24 cellular contexts compared by ENCODE assay signal in the genomic region with DNA sequence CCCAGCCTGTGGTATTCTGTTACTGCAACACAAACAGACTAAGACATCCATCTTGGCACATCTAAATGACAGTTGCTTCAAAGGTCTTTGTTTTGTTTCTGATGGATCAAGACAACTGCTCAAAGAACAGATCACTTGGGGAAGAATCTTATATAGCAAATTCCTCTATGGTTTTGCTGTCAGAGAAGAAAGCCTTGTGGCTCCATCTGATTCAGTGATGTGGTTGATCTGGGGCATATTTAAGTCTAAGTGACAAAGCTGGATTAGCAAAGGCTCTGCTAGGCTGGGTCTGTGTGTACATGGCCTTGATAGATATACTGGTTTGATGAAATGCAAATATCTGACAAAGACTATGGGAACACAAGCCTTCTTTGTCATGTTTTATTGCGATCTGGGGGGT.
"Had no signal": no experiment of that assay in that cellular context is flagged by ENCODE, and none has a peak within 500 bp of the region (broad histone marks: within the 10 kb centered on the region; RNA-seq: fewer than 3 reads in every experiment).

No MANE protein-coding gene starts in this region.

- H3K36me3 Mint-ChIP-seq: activated naive CD8-positive, alpha-beta T cell treated with anti-CD3 and anti-CD28 coated beads, Interleukin-2, amount 10 ng/mL, durations not matched to agents 7 days and 5 days; brain had no signal

- H3K4me3 Mint-ChIP-seq: activated B cell treated with CpG ODN at 0.5 μM for 24 hours; activated CD4-positive, alpha-beta T cell treated with anti-CD3 and anti-CD28 coated beads, Interleukin-2, amount 10 ng/mL, durations not matched to agents 24 days and 14 days; activated naive CD4-positive, alpha-beta T cell treated with anti-CD3 and anti-CD28 coated beads for 36 hours; activated naive CD8-positive, alpha-beta T cell treated with anti-CD3 and anti-CD28 coated beads, Interleukin-2, amount 10 ng/mL, durations not matched to agents 7 days and 5 days; activated T-cell treated with anti-CD3 and anti-CD28 coated beads, Interleukin-2, amount 50 U/mL, for 4 hours; brain; central memory CD8-positive, alpha-beta T cell; T-helper 1 cell treated with Interleukin-12 subunit alpha and Interleukin-12 subunit beta and Interleukin-4 antibody, amounts not matched to agents 30 μg/mL and 1 μg/mL, for 36 hours had no signal

- H3K9me3 Mint-ChIP-seq: T-helper 1 cell treated with Interleukin-12 subunit alpha and Interleukin-12 subunit beta and Interleukin-4 antibody, amounts not matched to agents 30 μg/mL and 1 μg/mL, for 36 hours had no signal

- DNase-seq: activated B cell treated with CpG ODN at 0.5 μM for 24 hours; activated CD4-positive, alpha-beta T cell treated with anti-CD3 and anti-CD28 coated beads for 1 hour; activated CD4-positive, alpha-beta T cell treated with anti-CD3 and anti-CD28 coated beads, Interleukin-2, amount 10 ng/mL, durations not matched to agents 24 days and 14 days; activated CD4-positive, alpha-beta T cell treated with anti-CD3 and anti-CD28 coated beads, Interleukin-2, amount 50 U/mL, for 48 hours; activated effector memory CD4-positive, alpha-beta T cell treated with anti-CD3 and anti-CD28 coated beads, Interleukin-2, amount 50 U/mL, for 16 hours; activated naive CD4-positive, alpha-beta T cell treated with anti-CD3 and anti-CD28 coated beads for 36 hours; activated naive CD8-positive, alpha-beta T cell treated with anti-CD3 and anti-CD28 coated beads, Interleukin-2, amount 10 ng/mL, durations not matched to agents 7 days and 5 days; activated T-cell treated with anti-CD3 and anti-CD28 coated beads, Interleukin-2, amount 50 U/mL, for 4 hours; adrenal gland; MM.1S; NCI-H146; NCI-H187 treated with DMSO at 0.1 percent for 48 hours; NCI-H2171; NCI-H2227 treated with DMSO at 0.1 percent for 48 hours; NCI-H526; NCI-H774; Right ventricle myocardium superior had no signal

- H3K27me3 Mint-ChIP-seq: activated B cell treated with CpG ODN at 0.5 μM for 24 hours, brain had no signal

- H3K27ac Mint-ChIP-seq: activated B cell treated with CpG ODN at 0.5 μM for 24 hours; activated CD4-positive, alpha-beta T cell treated with anti-CD3 and anti-CD28 coated beads, Interleukin-2, amount 10 ng/mL, durations not matched to agents 24 days and 14 days; activated naive CD4-positive, alpha-beta T cell treated with anti-CD3 and anti-CD28 coated beads for 36 hours; activated naive CD8-positive, alpha-beta T cell treated with anti-CD3 and anti-CD28 coated beads, Interleukin-2, amount 10 ng/mL, durations not matched to agents 7 days and 5 days; T-helper 1 cell treated with Interleukin-12 subunit alpha and Interleukin-12 subunit beta and Interleukin-4 antibody, amounts not matched to agents 30 μg/mL and 1 μg/mL, for 36 hours had no signal

- ATAC-seq: activated T-cell treated with anti-CD3 and anti-CD28 coated beads, Interleukin-2, amount 50 U/mL, for 4 hours; SK-N-SH treated with all-trans-retinoic acid at 6 μM for 48 hours had no signal

- H3K27me3 ChIP-seq: adrenal gland, Peyer's patch, SJSA1 had no signal

- H3K36me3 ChIP-seq: adrenal gland, Peyer's patch, SJSA1 had no signal

- H3K4me3 ChIP-seq: adrenal gland, Peyer's patch, SJSA1 had no signal

- H3K27ac ChIP-seq: adrenal gland, Peyer's patch, RWPE1, SJSA1 had no signal

- H3K9me3 ChIP-seq: adrenal gland, Peyer's patch, SJSA1 had no signal

- H3K4me1 ChIP-seq: Peyer's patch had no signal
